Comparison of ENCODE assay signal across 34 cellular contexts in the genomic region with DNA sequence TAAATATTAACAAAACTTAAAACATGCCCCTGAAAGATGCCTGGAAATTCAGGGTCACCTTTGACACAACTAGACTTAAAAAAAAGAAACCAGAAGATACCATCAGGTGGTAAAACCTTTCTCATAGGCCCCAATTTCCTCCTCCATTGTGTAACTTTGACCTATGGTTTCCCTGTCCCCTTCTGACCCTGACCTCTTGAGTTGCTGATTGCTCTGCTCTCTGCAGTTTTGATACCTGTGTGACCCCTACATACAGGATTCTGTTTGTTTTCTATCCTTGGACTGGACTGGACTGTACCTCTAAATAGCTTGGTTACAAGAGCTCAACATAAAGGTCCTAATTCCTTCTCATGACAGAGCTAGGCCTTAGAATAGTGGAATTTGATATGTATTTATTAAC.
"Had no signal": no experiment of that assay in that cellular context is flagged by ENCODE, and none has a peak within 500 bp of the region (broad histone marks: within the 10 kb centered on the region; RNA-seq: fewer than 3 reads in every experiment).

No MANE protein-coding gene starts in this region.

- FAIRE-seq: astrocyte, bronchial epithelial cell had no signal

- H3K27ac ChIP-seq: adrenal gland, ascending aorta, body of pancreas, brain microvascular endothelial cell, breast epithelium, cardiac muscle cell had no signal

- ATAC-seq: activated naive CD4-positive, alpha-beta T cell treated with anti-CD3 and anti-CD28 coated beads, Interleukin-2, amount 50 U/mL, for 72 hours; activated naive CD8-positive, alpha-beta T cell treated with anti-CD3 and anti-CD28 coated beads, Interleukin-2, amount 50 U/mL, for 24 hours; activated T-cell treated with anti-CD3 and anti-CD28 coated beads, Interleukin-2, amount 50 U/mL, for 4 hours; activated T-cell treated with anti-CD3 and anti-CD28 coated beads, Interleukin-2, amount 50 U/mL, for 72 hours; activated T-helper 17 cell treated with anti-CD3 and anti-CD28 coated beads, Interleukin-2, amount 50 U/mL, for 72 hours; body of pancreas had no signal

- DNase-seq: activated effector memory CD4-positive, alpha-beta T cell treated with anti-CD3 and anti-CD28 coated beads, Interleukin-2, amount 50 U/mL, for 16 hours; activated effector memory CD4-positive, alpha-beta T cell treated with Interleukin-2 at 50 U/mL for 16 hours; activated gamma-delta T cell; activated gamma-delta T cell treated with Interleukin-2 at 50 U/mL for 16 hours; activated naive CD4-positive, alpha-beta T cell; activated naive CD4-positive, alpha-beta T cell treated with anti-CD3 and anti-CD28 coated beads for 36 hours; activated naive CD4-positive, alpha-beta T cell treated with anti-CD3 and anti-CD28 coated beads, Interleukin-2, amount 10 ng/mL, durations not matched to agents 7 days and 5 days; activated naive CD4-positive, alpha-beta T cell treated with anti-CD3 and anti-CD28 coated beads, Interleukin-2, amount 50 U/mL, for 16 hours; activated naive CD4-positive, alpha-beta T cell treated with Interleukin-2 at 50 U/mL for 16 hours; activated naive CD8-positive, alpha-beta T cell treated with anti-CD3 and anti-CD28 coated beads for 36 hours; activated naive CD8-positive, alpha-beta T cell treated with anti-CD3 and anti-CD28 coated beads, Interleukin-2, amount 10 ng/mL, durations not matched to agents 7 days and 5 days; activated naive CD8-positive, alpha-beta T cell treated with anti-CD3 and anti-CD28 coated beads, Interleukin-2, amount 50 U/mL, for 24 hours; activated T-cell treated with anti-CD3 and anti-CD28 coated beads, Interleukin-2, amount 50 U/mL, for 1 hour; activated T-cell treated with anti-CD3 and anti-CD28 coated beads, Interleukin-2, amount 50 U/mL, for 24 hours; activated T-cell treated with anti-CD3 and anti-CD28 coated beads, Interleukin-2, amount 50 U/mL, for 4 hours; activated T-cell treated with anti-CD3 and anti-CD28 coated beads, Interleukin-2, amount 50 U/mL, for 48 hours; activated T-cell treated with anti-CD3 and anti-CD28 coated beads, Interleukin-2, amount 50 U/mL, for 72 hours; adrenal gland; amniotic stem cell; amygdala; anterior cingulate cortex; aorta; body of pancreas; brain microvascular endothelial cell; caudate nucleus; central memory CD4-positive, alpha-beta T cell; cerebellar nuclear complex had no signal

- H3K4me3 ChIP-seq: adrenal gland, ascending aorta, body of pancreas, breast epithelium, cardiac muscle cell had no signal

- H3K9me3 ChIP-seq: adrenal gland, ascending aorta, body of pancreas, breast epithelium had no signal

- H3K4me1 ChIP-seq: adrenal gland, ascending aorta, body of pancreas, breast epithelium had no signal

- H3K27me3 ChIP-seq: adrenal gland, ascending aorta, body of pancreas, brain microvascular endothelial cell, breast epithelium, cardiac muscle cell had no signal

- H3K36me3 ChIP-seq: adrenal gland, ascending aorta, brain microvascular endothelial cell, breast epithelium, cardiac muscle cell had no signal
